ENCODE assay signal across 8 cellular contexts in the genomic region with DNA sequence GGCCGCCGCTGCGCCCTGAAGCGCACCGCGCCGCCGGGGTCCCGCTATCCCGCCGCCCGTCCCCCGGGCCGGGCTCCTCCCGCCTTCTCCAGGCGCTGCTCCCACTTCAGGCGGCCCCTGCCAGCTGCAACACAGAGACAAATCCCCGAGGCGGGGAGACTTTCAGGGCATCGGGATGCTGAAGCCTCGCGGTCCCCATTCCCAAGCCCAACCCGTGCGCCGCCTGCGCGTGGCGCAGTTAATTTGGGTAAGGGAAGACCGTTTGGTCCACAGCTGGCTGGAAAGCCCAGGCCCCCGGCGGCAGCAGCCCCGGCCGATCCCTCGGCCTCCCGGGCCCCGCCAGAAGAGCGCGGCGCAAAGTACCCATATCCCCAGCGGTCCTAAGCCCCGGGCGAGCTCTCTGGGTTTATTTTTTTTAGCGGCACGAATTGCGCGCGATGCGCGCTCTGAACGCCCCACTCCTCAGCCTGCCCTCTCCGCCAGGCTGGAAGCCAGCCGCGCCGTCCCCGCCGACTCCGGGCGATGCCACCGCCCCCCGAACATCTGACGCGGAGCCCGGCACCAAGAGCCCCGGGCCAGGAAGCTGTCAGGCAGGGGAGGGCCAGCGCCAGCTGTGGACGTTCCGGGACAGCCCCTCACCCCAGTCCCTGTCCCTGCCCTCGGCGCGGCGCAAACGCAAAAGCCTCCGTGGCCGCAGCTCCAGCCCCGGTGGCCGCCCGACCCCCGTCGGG. TPM values are rescaled to one million over a fixed set of nuclear protein-coding genes. Genes with fewer than 3 reads are reported as not detected.
DNase-seq lines count a peak whose midpoint lies in the region; ATAC-seq and TF ChIP-seq lines count a peak whose summit lies in the region.

No MANE protein-coding gene starts in this region.

- H3K4me1 Mint-ChIP-seq in T-helper 17 cell, result peaks cover 4% of the 10 kb centered on the region

- no peak overlapping the region for H3K27ac Mint-ChIP-seq in T-helper 17 cell

- no peaks in the 10 kb centered on the region for H3K36me3 Mint-ChIP-seq in T-helper 17 cell (ENCODE audit: low read depth)

- H3K27me3 ChIP-seq in muscle layer of duodenum (ENCODE audit: low read depth, low read length) (no peaks in the 10 kb centered on the region), vagina (no peaks in the 10 kb centered on the region)

- TF ChIP-seq CTCF in fibroblast of mammary gland (conservative IDR thresholded peaks at IDR 0.05; ENCODE audit: control insufficient read depth, insufficient read depth, low read depth, low read length) (no peak), vagina (IDR thresholded peaks at IDR 0.05) (no peak)

- H3K4me3 ChIP-seq in fibroblast of mammary gland (ENCODE audit: control insufficient read depth, low read depth, low read length) (peak overlapping the region; percentile 81), muscle layer of duodenum (ENCODE audit: low read depth in 1 of 2, low read length in 2 of 2) (peak overlapping the region; percentile 77 to 94), vagina (peak overlapping the region; percentile 61 to 84)

- H3K4me3 Mint-ChIP-seq in T-helper 17 cell, result peak overlapping the region; percentile 19

- H3K36me3 ChIP-seq in muscle layer of duodenum (ENCODE audit: control insufficient read depth in 1 of 2, insufficient read depth in 2 of 2, low read length in 2 of 2) (no peaks in the 10 kb centered on the region), vagina (no peaks in the 10 kb centered on the region)

- intact Hi-C loops in vagina (cut with DNase I), result loop anchor here (10.0 kb wide), 1 partner anchor 100 kb away; no protein-coding TSS in a partner anchor

- no peak for TF ChIP-seq POLR2A in vagina (IDR thresholded peaks at IDR 0.05)

- peak overlapping the region; percentile 85 for H3K27ac ChIP-seq in muscle layer of duodenum (ENCODE audit: low read length)
- peak overlapping the region; percentile 93 for H3K27ac ChIP-seq in vagina

- H3K9me3 ChIP-seq in T-helper 17 cell (ENCODE audit: control insufficient read depth, low read length, poor library complexity, severe bottlenecking) (no peaks in the 10 kb centered on the region), muscle layer of duodenum (ENCODE audit: control insufficient read depth in 1 of 2, low read length in 2 of 2) (no peaks in the 10 kb centered on the region), vagina (no peaks in the 10 kb centered on the region)

- ATAC-seq in GM19035 (IDR thresholded peaks at IDR 0.05; ENCODE audit: unreplicated experiment) (peak; percentile 48), HG03097 (IDR thresholded peaks at IDR 0.05; ENCODE audit: low FRiP score, unreplicated experiment) (peak; percentile 30), T-helper 17 cell (no peak)

- peaks cover 50% of the 10 kb centered on the region for H3K27me3 Mint-ChIP-seq in T-helper 17 cell

- DNase-seq in COLO668 (lab: John Stamatoyannopoulos, UW; ENCODE audit: unreplicated experiment), result peak; percentile 68
- no peak for DNase-seq in T-helper 17 cell
- DNase-seq in fibroblast of mammary gland (ENCODE audit: low read depth), result peak; percentile 49
- DNase-seq in vagina (ENCODE audit: extremely low spot score in 2 of 2), result no peak
- no peak for DNase-seq in central memory CD4-positive, alpha-beta T cell

- H3K4me1 ChIP-seq in muscle layer of duodenum (ENCODE audit: control insufficient read depth in 1 of 2, insufficient read depth in 2 of 2, low read length in 2 of 2), result peaks cover 0 to 21% of the 10 kb centered on the region in 2 donors
- peaks cover 24% of the 10 kb centered on the region for H3K4me1 ChIP-seq in vagina

RNA-seq across cellular contexts. Expression of gene FBN1, which starts 0.5 kb away (rescaled TPM):
- under 1 TPM; 0.07 to 0.29 TPM for total RNA-seq in T-helper 17 cell
- 102 TPM for total RNA-seq in vagina

Comparison
In these comparisons a context has a peak if more than half of its experiments do, and no peak if none do; other contexts are left out.
1. DNase-seq: peak in COLO668 (single experiment) and fibroblast of mammary gland (single experiment); none in T-helper 17 cell (0 of 3), vagina (0 of 2) and central memory CD4-positive, alpha-beta T cell (single experiment).
2. RNA of gene FBN1, which starts 0.5 kb away (total RNA-seq): 102 TPM in vagina (single experiment); 0.07 to 0.29 TPM in T-helper 17 cell; every median in the first group is over 10 times any median in the second.
3. Peak in every context shown above with its lines, with median percentiles within 50 percentile points of each other: H3K4me3 ChIP-seq.